Comparison of ENCODE assay signal across 17 cellular contexts in genomic region chr10:6514844-6515780, GRCh38.
A peak's percentile ranks its signal among the peaks of the same experiment; 100 is the strongest.
DNase-seq lines count a peak whose midpoint lies in the region; ATAC-seq and TF ChIP-seq lines count a peak whose summit lies in the region.
"Had no signal": no experiment of that assay in that cellular context is flagged by ENCODE, and none has a peak within 500 bp of the region (broad histone marks: within the 10 kb centered on the region; RNA-seq: fewer than 3 reads in every experiment).

No MANE protein-coding gene starts in this region.

- H3K27me3 Mint-ChIP-seq in activated CD4-positive, alpha-beta T cell treated with anti-CD3 and anti-CD28 coated beads, Interleukin-2, amount 10 ng/mL, durations not matched to agents 24 days and 14 days: no peaks in the 10 kb centered on the region
- H3K27me3 Mint-ChIP-seq in central memory CD8-positive, alpha-beta T cell: no peaks in the 10 kb centered on the region
- H3K27me3 Mint-ChIP-seq in activated CD8-positive, alpha-beta memory T cell treated with anti-CD3 and anti-CD28 coated beads, Interleukin-2, amount 10 ng/mL, durations not matched to agents 7 days and 5 days: no peaks in the 10 kb centered on the region

- DNase-seq in activated CD4-positive, alpha-beta T cell treated with anti-CD3 and anti-CD28 coated beads, Interleukin-2, amount 10 ng/mL, durations not matched to agents 24 days and 14 days: no peak
- no peak for DNase-seq in activated CD4-positive, alpha-beta T cell treated with anti-CD3 and anti-CD28 coated beads for 1 hour
- DNase-seq in MV-4-11 (lab: John Stamatoyannopoulos, UW) (peak; percentile 74), psoas muscle (no peak), NCI-H1694 treated with DMSO at 0.1 percent for 48 hours (lab: John Stamatoyannopoulos, UW) (no peak), AG08396 (ENCODE audit: low spot score) (no peak)
- no peak for DNase-seq in central memory CD8-positive, alpha-beta T cell (ENCODE audit: low spot score in 2 of 2)
- no peak for DNase-seq in activated CD8-positive, alpha-beta memory T cell treated with anti-CD3 and anti-CD28 coated beads, Interleukin-2, amount 10 ng/mL, durations not matched to agents 7 days and 5 days
- DNase-seq: activated T-cell treated with anti-CD3 and anti-CD28 coated beads, Interleukin-2, amount 50 U/mL, for 48 hours; aorta; cortex of kidney; IMR-90; NCI-H1417 treated with DMSO at 0.1 percent for 48 hours; right cardiac atrium; SK-N-SH; transverse colon had no signal

- H3K4me3 Mint-ChIP-seq in activated CD4-positive, alpha-beta T cell treated with anti-CD3 and anti-CD28 coated beads, Interleukin-2, amount 10 ng/mL, durations not matched to agents 24 days and 14 days: no peak overlapping the region
- no peak overlapping the region for H3K4me3 Mint-ChIP-seq in central memory CD8-positive, alpha-beta T cell
- no peak overlapping the region for H3K4me3 Mint-ChIP-seq in activated CD8-positive, alpha-beta memory T cell treated with anti-CD3 and anti-CD28 coated beads, Interleukin-2, amount 10 ng/mL, durations not matched to agents 7 days and 5 days
- H3K4me3 Mint-ChIP-seq: GM23338 had no signal

- intact Hi-C loops in activated CD4-positive, alpha-beta T cell treated with anti-CD3 and anti-CD28 coated beads, Interleukin-2, amount 10 ng/mL, durations not matched to agents 24 days and 14 days (cut with micrococcal nuclease): no loop called here
- intact Hi-C loops in psoas muscle (cut with DNase I): loop anchor here (2.0 to 5.0 kb wide), 2 partner anchors 52 to 66 kb away; partner anchors contain the start of gene PRKCQ (in 2 of the 2)

- H3K36me3 ChIP-seq in psoas muscle (ENCODE audit: insufficient read depth in 1 of 2, low read depth in 1 of 2): peaks cover 0 to 11% of the 10 kb centered on the region in 2 donors
- H3K36me3 ChIP-seq: transverse colon had no signal

- CTCF ChIA-PET in activated CD8-positive, alpha-beta memory T cell treated with anti-CD3 and anti-CD28 coated beads, Interleukin-2, amount 10 ng/mL, durations not matched to agents 7 days and 5 days (lab: Charles Lee): interaction anchor here (1.0 kb wide), 1 partner anchor 15 kb away, joined by 4 read pairs; no protein-coding TSS in a partner anchor

- peaks cover 26% of the 10 kb centered on the region for H3K4me1 ChIP-seq in psoas muscle
- H3K4me1 ChIP-seq: transverse colon had no signal

- no peak for TF ChIP-seq CTCF in psoas muscle (IDR thresholded peaks at IDR 0.05)

- peaks cover 9% of the 10 kb centered on the region for H3K9me3 Mint-ChIP-seq in activated CD4-positive, alpha-beta T cell treated with anti-CD3 and anti-CD28 coated beads, Interleukin-2, amount 10 ng/mL, durations not matched to agents 24 days and 14 days
- H3K9me3 Mint-ChIP-seq in central memory CD8-positive, alpha-beta T cell: no peaks in the 10 kb centered on the region
- H3K9me3 Mint-ChIP-seq in activated CD8-positive, alpha-beta memory T cell treated with anti-CD3 and anti-CD28 coated beads, Interleukin-2, amount 10 ng/mL, durations not matched to agents 7 days and 5 days (ENCODE audit: low read depth): peaks cover 7% of the 10 kb centered on the region

- H3K27ac Mint-ChIP-seq in activated CD4-positive, alpha-beta T cell treated with anti-CD3 and anti-CD28 coated beads, Interleukin-2, amount 10 ng/mL, durations not matched to agents 24 days and 14 days: peak overlapping the region; percentile 32
- peak overlapping the region; percentile 78 for H3K27ac Mint-ChIP-seq in central memory CD8-positive, alpha-beta T cell (ENCODE audit: low read depth)
- no peak overlapping the region for H3K27ac Mint-ChIP-seq in activated CD8-positive, alpha-beta memory T cell treated with anti-CD3 and anti-CD28 coated beads, Interleukin-2, amount 10 ng/mL, durations not matched to agents 7 days and 5 days
- H3K27ac Mint-ChIP-seq: GM23338 had no signal

- no peaks in the 10 kb centered on the region for H3K9me3 ChIP-seq in psoas muscle
- H3K9me3 ChIP-seq: SK-N-SH had no signal

- peaks cover 57% of the 10 kb centered on the region for H3K36me3 Mint-ChIP-seq in activated CD4-positive, alpha-beta T cell treated with anti-CD3 and anti-CD28 coated beads, Interleukin-2, amount 10 ng/mL, durations not matched to agents 24 days and 14 days (ENCODE audit: low read depth)
- peaks cover 24% of the 10 kb centered on the region for H3K36me3 Mint-ChIP-seq in central memory CD8-positive, alpha-beta T cell (ENCODE audit: insufficient read depth)
- peaks cover 58% of the 10 kb centered on the region for H3K36me3 Mint-ChIP-seq in activated CD8-positive, alpha-beta memory T cell treated with anti-CD3 and anti-CD28 coated beads, Interleukin-2, amount 10 ng/mL, durations not matched to agents 7 days and 5 days

- peak overlapping the region; percentile 57 for H3K4me3 ChIP-seq in psoas muscle
- H3K4me3 ChIP-seq: GM23338, transverse colon had no signal

- WGBS in psoas muscle, 3 donors: 26 to 45% (median 27%) methylated on average over 15 of the region's 15 CpGs

- no peak for ATAC-seq in central memory CD8-positive, alpha-beta T cell (replicated peaks; ENCODE audit: extremely low read depth, poor library complexity, severe bottlenecking)
- peak; percentile 75 to 90 (median 84) for ATAC-seq in psoas muscle
- no peak for ATAC-seq in activated CD8-positive, alpha-beta memory T cell treated with anti-CD3 and anti-CD28 coated beads, Interleukin-2, amount 10 ng/mL, durations not matched to agents 7 days and 5 days

- H3K27me3 ChIP-seq in psoas muscle (ENCODE audit: insufficient read depth in 3 of 3, low read length in 2 of 3): no peaks in the 10 kb centered on the region
- H3K27me3 ChIP-seq: transverse colon had no signal

- H3K27ac ChIP-seq in psoas muscle: peak overlapping the region; percentile 87
- H3K27ac ChIP-seq: transverse colon had no signal

- peaks cover 70% of the 10 kb centered on the region for H3K4me1 Mint-ChIP-seq in activated CD4-positive, alpha-beta T cell treated with anti-CD3 and anti-CD28 coated beads, Interleukin-2, amount 10 ng/mL, durations not matched to agents 24 days and 14 days
- H3K4me1 Mint-ChIP-seq in central memory CD8-positive, alpha-beta T cell: peaks cover 84% of the 10 kb centered on the region
- peaks cover 70% of the 10 kb centered on the region for H3K4me1 Mint-ChIP-seq in activated CD8-positive, alpha-beta memory T cell treated with anti-CD3 and anti-CD28 coated beads, Interleukin-2, amount 10 ng/mL, durations not matched to agents 7 days and 5 days

Comparison
In these comparisons a context has a peak if more than half of its experiments do, and no peak if none do; other contexts are left out.
1. ATAC-seq: peak in psoas muscle (4 of 4); none in central memory CD8-positive, alpha-beta T cell (single experiment) and activated CD8-positive, alpha-beta memory T cell treated with anti-CD3 and anti-CD28 coated beads, Interleukin-2, amount 10 ng/mL, durations not matched to agents 7 days and 5 days (single experiment).